Comparison of ENCODE assay signal across 20 cellular contexts in genomic region chr5:150053695-150054392, GRCh38. TPM values are rescaled to one million over a fixed set of nuclear protein-coding genes. Genes with fewer than 3 reads are reported as not detected.
DNase-seq lines count a peak whose midpoint lies in the region; ATAC-seq, FAIRE-seq and TF ChIP-seq lines count a peak whose summit lies in the region.
"Had no signal": no experiment of that assay in that cellular context is flagged by ENCODE, and none has a peak within 500 bp of the region (broad histone marks: within the 10 kb centered on the region; RNA-seq: fewer than 3 reads in every experiment).

No MANE protein-coding gene starts in this region.

- no peaks in the 10 kb centered on the region for H3F3A ChIP-seq in PC-3 (ENCODE audit: low read length, unreplicated experiment)

- TF ChIP-seq RAD21 in HepG2 (CRISPR knock-in tag; IDR thresholded peaks at IDR 0.05): no peak

- H3K9me3 ChIP-seq in HepG2 (ENCODE audit: low read length) (no peaks in the 10 kb centered on the region), right lobe of liver (no peaks in the 10 kb centered on the region), PC-3 (ENCODE audit: low read length) (no peaks in the 10 kb centered on the region)
- H3K9me3 ChIP-seq: colonic mucosa, ovary, uterus had no signal

- WGBS in HepG2 (ENCODE audit: low lambda C conversion rate): 98% methylated on average over 12 of the region's 14 CpGs
- 91% methylated on average over 8 of the region's 14 CpGs for WGBS in right lobe of liver (ENCODE audit: insufficient coverage, low coverage, low lambda C conversion rate, missing lambda C conversion rate)

- no peaks in the 10 kb centered on the region for H3K9me2 ChIP-seq in PC-3 (replicated peaks; ENCODE audit: low read length)

- H3K4me3 ChIP-seq in HepG2 (replicated peaks in 1 of 3; ENCODE audit: insufficient read depth in 1 of 3, low read depth in 2 of 3, low read length in 3 of 3): no peak overlapping the region
- H3K4me3 ChIP-seq in right lobe of liver: no peak overlapping the region
- no peak overlapping the region for H3K4me3 ChIP-seq in PC-3 (ENCODE audit: low read length)
- H3K4me3 ChIP-seq in coronary artery: no peak overlapping the region
- H3K4me3 ChIP-seq: colonic mucosa, ovary, uterus had no signal

- no peak for ATAC-seq in HepG2
- no peak for ATAC-seq in right lobe of liver
- ATAC-seq in PC-3: no peak
- ATAC-seq in HG03135 (IDR thresholded peaks at IDR 0.05; ENCODE audit: unreplicated experiment): no peak
- ATAC-seq: right cardiac atrium had no signal

- H3K4me1 ChIP-seq in HepG2 (ENCODE audit: insufficient read depth, low read length) (no peaks in the 10 kb centered on the region), right lobe of liver (no peaks in the 10 kb centered on the region), PC-3 (ENCODE audit: insufficient read depth, low read length) (peaks cover 44% of the 10 kb centered on the region)
- H3K4me1 ChIP-seq: colonic mucosa, uterus had no signal

- CTCF ChIA-PET in HepG2 (lab: Yijun Ruan, JAX; ENCODE audit: low intra/inter-chr PET ratio, low total read pairs) (no interaction called here), PC-3 (lab: Charles Lee) (no interaction called here)

- no peak overlapping the region for H3K27ac Mint-ChIP-seq in progenitor cell of endocrine pancreas
- H3K27ac Mint-ChIP-seq: naive B cell had no signal

- BruUV-seq in HepG2 (replicated peaks; lab: Mats Ljungman, UMichigan): no TSS peak
- no TSS peak for BruUV-seq in PC-3 (replicated peaks; lab: Mats Ljungman, UMichigan)

- H3K4me3 Mint-ChIP-seq in progenitor cell of endocrine pancreas (ENCODE audit: low read depth): no peak overlapping the region
- H3K4me3 Mint-ChIP-seq: brain had no signal

- no peaks in the 10 kb centered on the region for H3K27me3 Mint-ChIP-seq in progenitor cell of endocrine pancreas
- H3K27me3 Mint-ChIP-seq: brain, naive B cell had no signal

- TF ChIP-seq CTCF in HepG2 (CRISPR knock-in tag; IDR thresholded peaks at IDR 0.05): no peak
- no peak for TF ChIP-seq CTCF in right lobe of liver (IDR thresholded peaks at IDR 0.05)
- no peak for TF ChIP-seq CTCF in PC-3 (conservative IDR thresholded peaks at IDR 0.05; ENCODE audit: low read depth, low read length)
- no peak for TF ChIP-seq CTCF in coronary artery (IDR thresholded peaks at IDR 0.05)
- TF ChIP-seq CTCF in progenitor cell of endocrine pancreas (IDR thresholded peaks at IDR 0.05; ENCODE audit: unreplicated experiment): no peak

- in situ Hi-C loops in HepG2 (cut with HindIII; ENCODE audit: extremely low pct_ligation_motif_present, low pct_unique_long_range_greater_than_20kb): no loop called here

- POLR2A ChIA-PET in HepG2 (lab: Yijun Ruan, JAX): interaction anchor here (2.2 kb wide), 1 partner anchor 27 kb away, joined by 6 read pairs; no protein-coding TSS in a partner anchor
- POLR2A ChIA-PET in PC-3 (lab: Charles Lee; ENCODE audit: unreplicated experiment): no interaction called here

- no peaks in the 10 kb centered on the region for H3K9me3 Mint-ChIP-seq in progenitor cell of endocrine pancreas (ENCODE audit: low read depth)
- H3K9me3 Mint-ChIP-seq: brain, naive B cell had no signal

- no peaks in the 10 kb centered on the region for H3K27me3 ChIP-seq in HepG2 (ENCODE audit: control insufficient read depth in 1 of 2, insufficient read depth in 2 of 2, low read length in 2 of 2)
- H3K27me3 ChIP-seq in right lobe of liver: no peaks in the 10 kb centered on the region
- no peaks in the 10 kb centered on the region for H3K27me3 ChIP-seq in PC-3 (ENCODE audit: low read length)
- H3K27me3 ChIP-seq: colonic mucosa, ovary, uterus had no signal

- no peak for FAIRE-seq in HepG2 (lab: Jason Lieb, UNC)
- FAIRE-seq: HTR-8/SVneo had no signal

- no peak for TF ChIP-seq POLR2A in HepG2 (IDR thresholded peaks at IDR 0.05; ENCODE audit: insufficient read depth in 1 of 2, low read depth in 2 of 2, low read length in 2 of 2)
- TF ChIP-seq POLR2A in right lobe of liver (IDR thresholded peaks at IDR 0.05): no peak

- no peak overlapping the region for H3K4me2 ChIP-seq in HepG2 (ENCODE audit: low read depth, low read length)
- 0 out of 2 replicates have a peak overlapping the region, but pooled peaks have one; percentile 7 for H3K4me2 ChIP-seq in PC-3 (ENCODE audit: low read length)

- TF ChIP-seq EP300 in HepG2 (IDR thresholded peaks at IDR 0.05; ENCODE audit: low read depth in 2 of 2, low read length in 2 of 2) (no peak), HepG2 (CRISPR knock-in tag; IDR thresholded peaks at IDR 0.05; ENCODE audit: borderline replicate concordance) (no peak)

- H3K36me3 Mint-ChIP-seq in progenitor cell of endocrine pancreas (ENCODE audit: insufficient read depth): peaks cover 7% of the 10 kb centered on the region

- H3K9ac ChIP-seq in HepG2 (ENCODE audit: insufficient read depth, low read depth, low read length) (no peak overlapping the region), PC-3 (ENCODE audit: low read length) (peak overlapping the region; percentile 40)

- H2AFZ ChIP-seq in HepG2 (ENCODE audit: low read length) (no peak overlapping the region), PC-3 (ENCODE audit: low read length) (no peak overlapping the region)

- H3K79me2 ChIP-seq in HepG2 (ENCODE audit: insufficient read depth, low read length): no peaks in the 10 kb centered on the region
- H3K79me2 ChIP-seq in PC-3 (ENCODE audit: low read length): no peaks in the 10 kb centered on the region

- DNase-seq in HepG2 (ENCODE audit: low spot score) (no peak), right lobe of liver (no peak), PC-3 (no peak), coronary artery (ENCODE audit: low spot score) (peak; percentile 69), amniotic stem cell (lab: John Stamatoyannopoulos, UW) (no peak), progenitor cell of endocrine pancreas (ENCODE audit: low spot score, unreplicated experiment) (no peak)
- DNase-seq: colonic mucosa, Karpas-422, mesendoderm, naive B cell, NCI-H1048, NCI-H187, NCI-H526, ovary, right cardiac atrium, uterus, WERI-Rb-1 had no signal

- no peaks in the 10 kb centered on the region for H3K4me1 Mint-ChIP-seq in progenitor cell of endocrine pancreas (ENCODE audit: low read depth)

- no peaks in the 10 kb centered on the region for H4K20me1 ChIP-seq in HepG2 (ENCODE audit: insufficient read depth, low read length)
- H4K20me1 ChIP-seq in PC-3 (ENCODE audit: low read length): no peaks in the 10 kb centered on the region

- H3K27ac ChIP-seq in HepG2 (ENCODE audit: extremely low read length, insufficient read depth, low read length) (no peak overlapping the region), right lobe of liver (no peak overlapping the region), PC-3 (ENCODE audit: low read length) (peak overlapping the region; percentile 68), coronary artery (peak overlapping the region in 1 of 2 donors; percentile 21)
- H3K27ac ChIP-seq: colonic mucosa, ovary, WERI-Rb-1 had no signal

- intact Hi-C loops in HepG2 (cut with micrococcal nuclease; ENCODE audit: unreplicated experiment) (no loop called here), right lobe of liver (cut with DNase I) (no loop called here), PC-3 (cut with micrococcal nuclease) (loop anchor here (1.0 to 2.0 kb wide), 3 partner anchors 32 to 53 kb away; partner anchors contain the start of genes HMGXB3 and TIGD6)

- peaks cover 28 to 55% of the 10 kb centered on the region in 2 experiments for H3K36me3 ChIP-seq in HepG2 (replicated peaks in 1 of 2; ENCODE audit: control insufficient read depth in 1 of 2, insufficient read depth in 2 of 2, low read length in 2 of 2)
- peaks cover 0 to 56% (median 27%) of the 10 kb centered on the region in 4 donors for H3K36me3 ChIP-seq in right lobe of liver
- peaks cover 59% of the 10 kb centered on the region for H3K36me3 ChIP-seq in PC-3 (ENCODE audit: low read depth, low read length)
- H3K36me3 ChIP-seq: ovary, uterus had no signal

RNA-seq across cellular contexts. Expression of gene CSF1R, which starts 32.5 kb away (rescaled TPM):
- total RNA-seq in HepG2 (2016; rRNA removed; fragmentation: Illumina TruSeq; extraction: Trizol) (not detected in 2 replicates), right lobe of liver (10 to 100 TPM; 13.0 to 45.1 (median 16.3) TPM), PC-3 (2014; rRNA removed) (not detected in 2 replicates), progenitor cell of endocrine pancreas (not detected in 2 replicates)
- total RNA-seq in HepG2 (2016; cell fraction: cytosol; rRNA removed; fragmentation: Illumina TruSeq; extraction: Trizol; ENCODE audit: low read depth): not detected in 2 replicates
- not detected in 2 replicates for total RNA-seq in HepG2 (2016; cell fraction: insoluble cytoplasmic fraction; rRNA removed; fragmentation: Illumina TruSeq; extraction: Trizol)
- not detected in 2 replicates for total RNA-seq in HepG2 (2016; cell fraction: membrane; rRNA removed; fragmentation: Illumina TruSeq; extraction: Trizol)
- total RNA-seq in HepG2 (2016; cell fraction: nucleus; rRNA removed; fragmentation: Illumina TruSeq; extraction: Trizol): not detected in 2 replicates
- 0.01 TPM in 1 of 2 replicates, not detected in the other for polyA plus RNA-seq in HepG2 (2011; rRNA removed)
- 0.01 TPM in 1 of 2 replicates, not detected in the other for polyA plus RNA-seq in HepG2 (2011; cell fraction: cytosol; rRNA removed)
- 0.03 TPM in 1 of 2 replicates, not detected in the other for polyA plus RNA-seq in HepG2 (2011; cell fraction: nucleus; rRNA removed)
- 0.07 TPM in 1 of 2 replicates, not detected in the other for polyA plus RNA-seq in HepG2 (2012)
- polyA plus RNA-seq in HepG2 (2016; cell fraction: cytosol; fragmentation: Illumina TruSeq; extraction: Trizol; ENCODE audit: low read depth): not detected in 2 replicates
- polyA plus RNA-seq in HepG2 (2016; cell fraction: insoluble cytoplasmic fraction; fragmentation: Illumina TruSeq; extraction: Trizol; ENCODE audit: low read depth): not detected in 2 replicates
- polyA plus RNA-seq in HepG2 (2016; cell fraction: membrane; fragmentation: Illumina TruSeq; extraction: Trizol; ENCODE audit: low read depth): not detected in 2 replicates
- not detected in 2 replicates for polyA plus RNA-seq in HepG2 (2016; cell fraction: nucleus; fragmentation: Illumina TruSeq; extraction: Trizol; ENCODE audit: insufficient read depth, low read depth)
- polyA minus RNA-seq in HepG2 (2011; rRNA and poly(A)+ RNA removed; ENCODE audit: low replicate concordance): 0.58 TPM in 1 of 2 replicates, not detected in the other
- not detected in 2 replicates for polyA minus RNA-seq in HepG2 (2011; cell fraction: cytosol; rRNA and poly(A)+ RNA removed)
- not detected in 2 replicates for polyA minus RNA-seq in HepG2 (2011; cell fraction: nucleus; rRNA and poly(A)+ RNA removed)

RNA-seq across cellular contexts. Expression of gene HMGXB3, which starts 53.3 kb away (rescaled TPM):
- total RNA-seq in HepG2 (2016; rRNA removed; fragmentation: Illumina TruSeq; extraction: Trizol) (20.0 and 23.8 TPM in 2 replicates), right lobe of liver (10 to 100 TPM in 4 of 6 experiments, 1 to 10 TPM in 2; 7.7 to 28.3 (median 12.2) TPM), PC-3 (2014; rRNA removed) (56.6 and 84.7 TPM in 2 replicates), progenitor cell of endocrine pancreas (39.9 and 42.3 TPM in 2 replicates)
- 2.1 and 2.4 TPM in 2 replicates for total RNA-seq in HepG2 (2016; cell fraction: cytosol; rRNA removed; fragmentation: Illumina TruSeq; extraction: Trizol; ENCODE audit: low read depth)
- 19.2 and 20.9 TPM in 2 replicates for total RNA-seq in HepG2 (2016; cell fraction: insoluble cytoplasmic fraction; rRNA removed; fragmentation: Illumina TruSeq; extraction: Trizol)
- 7.7 and 9.2 TPM in 2 replicates for total RNA-seq in HepG2 (2016; cell fraction: membrane; rRNA removed; fragmentation: Illumina TruSeq; extraction: Trizol)
- total RNA-seq in HepG2 (2016; cell fraction: nucleus; rRNA removed; fragmentation: Illumina TruSeq; extraction: Trizol): 34.9 and 36.0 TPM in 2 replicates
- 18.8 and 23.4 TPM in 2 replicates for polyA plus RNA-seq in HepG2 (2011; rRNA removed)
- polyA plus RNA-seq in HepG2 (2011; cell fraction: cytosol; rRNA removed): 13.2 and 13.8 TPM in 2 replicates
- polyA plus RNA-seq in HepG2 (2011; cell fraction: nucleus; rRNA removed): 41.0 and 44.0 TPM in 2 replicates
- polyA plus RNA-seq in HepG2 (2012): 13.8 and 14.7 TPM in 2 replicates
- 0.90 and 0.95 TPM in 2 replicates for polyA plus RNA-seq in HepG2 (2016; cell fraction: cytosol; fragmentation: Illumina TruSeq; extraction: Trizol; ENCODE audit: low read depth)
- 12.6 and 14.4 TPM in 2 replicates for polyA plus RNA-seq in HepG2 (2016; cell fraction: insoluble cytoplasmic fraction; fragmentation: Illumina TruSeq; extraction: Trizol; ENCODE audit: low read depth)
- 2.4 and 2.5 TPM in 2 replicates for polyA plus RNA-seq in HepG2 (2016; cell fraction: membrane; fragmentation: Illumina TruSeq; extraction: Trizol; ENCODE audit: low read depth)
- 61.7 and 65.5 TPM in 2 replicates for polyA plus RNA-seq in HepG2 (2016; cell fraction: nucleus; fragmentation: Illumina TruSeq; extraction: Trizol; ENCODE audit: insufficient read depth, low read depth)
- 60.1 and 67.3 TPM in 2 replicates for polyA minus RNA-seq in HepG2 (2011; rRNA and poly(A)+ RNA removed; ENCODE audit: low replicate concordance)
- polyA minus RNA-seq in HepG2 (2011; cell fraction: cytosol; rRNA and poly(A)+ RNA removed): 18.8 and 19.3 TPM in 2 replicates
- polyA minus RNA-seq in HepG2 (2011; cell fraction: nucleus; rRNA and poly(A)+ RNA removed): 47.7 and 47.8 TPM in 2 replicates

RNA-seq across cellular contexts. Expression of gene TIGD6, which starts 53.4 kb away (rescaled TPM):
- total RNA-seq in HepG2 (2016; rRNA removed; fragmentation: Illumina TruSeq; extraction: Trizol) (2.1 TPM in 2 replicates), right lobe of liver (1 to 10 TPM; 1.5 to 2.8 (median 2.2) TPM), PC-3 (2014; rRNA removed) (3.8 and 5.7 TPM in 2 replicates), progenitor cell of endocrine pancreas (3.8 and 4.2 TPM in 2 replicates)
- total RNA-seq in HepG2 (2016; cell fraction: cytosol; rRNA removed; fragmentation: Illumina TruSeq; extraction: Trizol; ENCODE audit: low read depth): 0.09 and 0.61 TPM in 2 replicates
- 1.7 and 1.9 TPM in 2 replicates for total RNA-seq in HepG2 (2016; cell fraction: insoluble cytoplasmic fraction; rRNA removed; fragmentation: Illumina TruSeq; extraction: Trizol)
- 1.3 and 1.5 TPM in 2 replicates for total RNA-seq in HepG2 (2016; cell fraction: membrane; rRNA removed; fragmentation: Illumina TruSeq; extraction: Trizol)
- total RNA-seq in HepG2 (2016; cell fraction: nucleus; rRNA removed; fragmentation: Illumina TruSeq; extraction: Trizol): 1.7 and 1.9 TPM in 2 replicates
- 1.9 and 2.9 TPM in 2 replicates for polyA plus RNA-seq in HepG2 (2011; rRNA removed)
- 1.5 and 2.1 TPM in 2 replicates for polyA plus RNA-seq in HepG2 (2011; cell fraction: cytosol; rRNA removed)
- polyA plus RNA-seq in HepG2 (2011; cell fraction: nucleus; rRNA removed): 2.0 and 3.2 TPM in 2 replicates
- 1.1 and 2.0 TPM in 2 replicates for polyA plus RNA-seq in HepG2 (2012)
- 0.50 and 1.1 TPM in 2 replicates for polyA plus RNA-seq in HepG2 (2016; cell fraction: cytosol; fragmentation: Illumina TruSeq; extraction: Trizol; ENCODE audit: low read depth)
- 1.8 and 2.1 TPM in 2 replicates for polyA plus RNA-seq in HepG2 (2016; cell fraction: insoluble cytoplasmic fraction; fragmentation: Illumina TruSeq; extraction: Trizol; ENCODE audit: low read depth)
- 1.1 and 1.7 TPM in 2 replicates for polyA plus RNA-seq in HepG2 (2016; cell fraction: membrane; fragmentation: Illumina TruSeq; extraction: Trizol; ENCODE audit: low read depth)
- 1.8 and 2.0 TPM in 2 replicates for polyA plus RNA-seq in HepG2 (2016; cell fraction: nucleus; fragmentation: Illumina TruSeq; extraction: Trizol; ENCODE audit: insufficient read depth, low read depth)
- 5.4 and 13.9 TPM in 2 replicates for polyA minus RNA-seq in HepG2 (2011; rRNA and poly(A)+ RNA removed; ENCODE audit: low replicate concordance)
- 0.97 and 1.8 TPM in 2 replicates for polyA minus RNA-seq in HepG2 (2011; cell fraction: cytosol; rRNA and poly(A)+ RNA removed)
- 8.4 and 13.9 TPM in 2 replicates for polyA minus RNA-seq in HepG2 (2011; cell fraction: nucleus; rRNA and poly(A)+ RNA removed)

Comparison
In these comparisons a context has a peak if more than half of its experiments do, and no peak if none do; other contexts are left out.
1. RNA of gene CSF1R, which starts 32.5 kb away (total RNA-seq): 13.0 to 45.1 TPM in right lobe of liver; not detected in progenitor cell of endocrine pancreas, not detected in HepG2 and not detected in PC-3; every median in the first group is over 10 times any median in the second.